In genomic region chr19:47348819-47349795, GRCh38 we compare ENCODE assay signal across 1 cellular context.
TF ChIP-seq lines count a peak whose summit lies in the region.

Gene DHX34, plus strand, starts transcription at chr19:47349315. Its CDS starts 3,716 bp downstream, at chr19:47353031.

TF ChIP-seq in HepG2, 621 proteins besides CTCF, POLR2A, EP300 and RAD21 (continued from another document and continues in another):
- TF ChIP-seq ZNF557 (CRISPR knock-in tag; IDR thresholded peaks at IDR 0.05): no peak
- 0 out of 2 replicates have a peak, but pooled peaks have one; percentile 54 for TF ChIP-seq MZF1 (CRISPR knock-in tag; IDR thresholded peaks at IDR 0.05; ENCODE audit: borderline replicate concordance)
- TF ChIP-seq MEF2D (CRISPR knock-in tag; IDR thresholded peaks at IDR 0.05): no peak
- 0 out of 2 replicates have a peak, but pooled peaks have one; percentile 27 for TF ChIP-seq IRF9 (CRISPR knock-in tag; IDR thresholded peaks at IDR 0.05; ENCODE audit: borderline replicate concordance)
- no peak; the same call in 1 of the 2 replicates for TF ChIP-seq HINFP (CRISPR knock-in tag; IDR thresholded peaks at IDR 0.05; ENCODE audit: low read depth)
- no peak; the same call in 1 of the 2 replicates for TF ChIP-seq ZNF558 (CRISPR knock-in tag; IDR thresholded peaks at IDR 0.05; ENCODE audit: borderline replicate concordance)
- TF ChIP-seq MLX (CRISPR knock-in tag; IDR thresholded peaks at IDR 0.05): no peak
- no peak for TF ChIP-seq ZBTB46 (CRISPR knock-in tag; IDR thresholded peaks at IDR 0.05; ENCODE audit: borderline replicate concordance)
- TF ChIP-seq ZNF3 (CRISPR knock-in tag; IDR thresholded peaks at IDR 0.05): no peak
- peak; percentile 70 for TF ChIP-seq CBX1 (IDR thresholded peaks at IDR 0.05; ENCODE audit: low read depth)
- TF ChIP-seq TBX2 (CRISPR knock-in tag; IDR thresholded peaks at IDR 0.05; ENCODE audit: borderline replicate concordance): peak; percentile 83
- no peak for TF ChIP-seq REPIN1 (CRISPR knock-in tag; IDR thresholded peaks at IDR 0.05; ENCODE audit: borderline replicate concordance, low read depth)
- TF ChIP-seq ZNF256 (CRISPR knock-in tag; conservative IDR thresholded peaks at IDR 0.05): no peak
- TF ChIP-seq TFDP1 (CRISPR knock-in tag; IDR thresholded peaks at IDR 0.05; ENCODE audit: borderline replicate concordance): peak; percentile 50; the same call in 1 of the 2 replicates
- TF ChIP-seq ZBTB3 (CRISPR knock-in tag; IDR thresholded peaks at IDR 0.05; ENCODE audit: borderline replicate concordance, low read depth): no peak; the same call in 1 of the 2 replicates
- TF ChIP-seq SOX6 (IDR thresholded peaks at IDR 0.05): no peak
- TF ChIP-seq SOX6 (CRISPR knock-in tag; IDR thresholded peaks at IDR 0.05): peak; percentile 26; the same call in 1 of the 2 replicates
- no peak for TF ChIP-seq CENPT (CRISPR knock-in tag; IDR thresholded peaks at IDR 0.05; ENCODE audit: low read depth)
- no peak for TF ChIP-seq ZNF569 (CRISPR knock-in tag; IDR thresholded peaks at IDR 0.05; ENCODE audit: borderline replicate concordance)
- peak; percentile 66; the same call in 1 of the 2 replicates for TF ChIP-seq SALL1 (CRISPR knock-in tag; IDR thresholded peaks at IDR 0.05)
- no peak for TF ChIP-seq ZNF746 (CRISPR knock-in tag; IDR thresholded peaks at IDR 0.05)
- TF ChIP-seq NONO (IDR thresholded peaks at IDR 0.05): no peak
- TF ChIP-seq NONO (CRISPR knock-in tag; conservative IDR thresholded peaks at IDR 0.05): no peak
- TF ChIP-seq MYC (CRISPR knock-in tag; IDR thresholded peaks at IDR 0.05; ENCODE audit: borderline replicate concordance): peak; percentile 88; the same call in 1 of the 2 replicates
- peak; percentile 75 for TF ChIP-seq PHF20 (CRISPR knock-in tag; IDR thresholded peaks at IDR 0.05)
- peak; percentile 86 for TF ChIP-seq ZFX (CRISPR knock-in tag; IDR thresholded peaks at IDR 0.05; ENCODE audit: low read depth)
- 0 out of 2 replicates have a peak, but pooled peaks have one; percentile 26 for TF ChIP-seq SRF (IDR thresholded peaks at IDR 0.05; ENCODE audit: low read depth, low read length)
- TF ChIP-seq RBM39 (IDR thresholded peaks at IDR 0.05; ENCODE audit: low read depth, low read length, poor library complexity, severe bottlenecking): no peak
- TF ChIP-seq E2F2 (CRISPR knock-in tag; IDR thresholded peaks at IDR 0.05; ENCODE audit: borderline replicate concordance): no peak
- TF ChIP-seq FOXK1 (CRISPR knock-in tag; IDR thresholded peaks at IDR 0.05; ENCODE audit: borderline replicate concordance, low read depth): peak; percentile 63; the same call in 1 of the 2 replicates
- 0 out of 2 replicates have a peak, but pooled peaks have one; percentile 7 for TF ChIP-seq ZSCAN9 (CRISPR knock-in tag; IDR thresholded peaks at IDR 0.05; ENCODE audit: borderline replicate concordance)
- no peak for TF ChIP-seq SKI (IDR thresholded peaks at IDR 0.05; ENCODE audit: partially characterized antibody)
- TF ChIP-seq HOXA7 (CRISPR knock-in tag; IDR thresholded peaks at IDR 0.05): no peak
- TF ChIP-seq ZNF556 (CRISPR knock-in tag; IDR thresholded peaks at IDR 0.05; ENCODE audit: borderline replicate concordance): peak; percentile 71; the same call in 1 of the 2 replicates
- TF ChIP-seq ZBTB7B (CRISPR knock-in tag; IDR thresholded peaks at IDR 0.05): peak; percentile 45; the same call in 1 of the 2 replicates
- no peak for TF ChIP-seq ZNF101 (CRISPR knock-in tag; IDR thresholded peaks at IDR 0.05; ENCODE audit: borderline replicate concordance, low read depth)
- no peak for TF ChIP-seq NFRKB (IDR thresholded peaks at IDR 0.05)
- no peak for TF ChIP-seq CENPX (CRISPR knock-in tag; IDR thresholded peaks at IDR 0.05)
- no peak for TF ChIP-seq MEIS2 (CRISPR knock-in tag; IDR thresholded peaks at IDR 0.05)
- no peak for TF ChIP-seq HIVEP1 (CRISPR knock-in tag; IDR thresholded peaks at IDR 0.05)
- TF ChIP-seq E2F1 (CRISPR knock-in tag; IDR thresholded peaks at IDR 0.05): no peak
- no peak for TF ChIP-seq UBTF (CRISPR knock-in tag; IDR thresholded peaks at IDR 0.05)
- no peak for TF ChIP-seq ZNF619 (CRISPR knock-in tag; IDR thresholded peaks at IDR 0.05)
- no peak for TF ChIP-seq ZNF652 (CRISPR knock-in tag; IDR thresholded peaks at IDR 0.05; ENCODE audit: borderline replicate concordance, low read depth)
- no peak for TF ChIP-seq PRDM4 (CRISPR knock-in tag; IDR thresholded peaks at IDR 0.05; ENCODE audit: borderline replicate concordance)
- no peak for TF ChIP-seq SIN3B (IDR thresholded peaks at IDR 0.05; ENCODE audit: low read length)
- peak; percentile 55; the same call in 1 of the 2 replicates for TF ChIP-seq SNAPC2 (CRISPR knock-in tag; IDR thresholded peaks at IDR 0.05)
- TF ChIP-seq BCL6 (CRISPR knock-in tag; IDR thresholded peaks at IDR 0.05): no peak
- TF ChIP-seq ZNF547 (CRISPR knock-in tag; IDR thresholded peaks at IDR 0.05): peak; percentile 52; the same call in 1 of the 2 replicates
- 0 out of 2 replicates have a peak, but pooled peaks have one; percentile 21 for TF ChIP-seq FOXA3 (CRISPR knock-in tag; IDR thresholded peaks at IDR 0.05)
- TF ChIP-seq ZNF276 (CRISPR knock-in tag; IDR thresholded peaks at IDR 0.05; ENCODE audit: low read depth): no peak
- TF ChIP-seq ZNF567 (CRISPR knock-in tag; IDR thresholded peaks at IDR 0.05; ENCODE audit: borderline replicate concordance): 0 out of 2 replicates have a peak, but pooled peaks have one; percentile 33
- peak; percentile 4; the same call in 1 of the 2 replicates for TF ChIP-seq RXRB (CRISPR knock-in tag; IDR thresholded peaks at IDR 0.05; ENCODE audit: borderline replicate concordance)
- TF ChIP-seq NFIB (CRISPR knock-in tag; IDR thresholded peaks at IDR 0.05; ENCODE audit: borderline replicate concordance): no peak
